17 cellular contexts compared by ENCODE assay signal in genomic region chr6:104698979-104699378, GRCh38.
DNase-seq lines count a peak whose midpoint lies in the region; ATAC-seq and TF ChIP-seq lines count a peak whose summit lies in the region.
"Had no signal": no experiment of that assay in that cellular context is flagged by ENCODE, and none has a peak within 500 bp of the region (broad histone marks: within the 10 kb centered on the region; RNA-seq: fewer than 3 reads in every experiment).

No MANE protein-coding gene starts in this region.

- H3K36me3 ChIP-seq in Panc1 (ENCODE audit: control insufficient read depth, insufficient read depth, low read length) (no peaks in the 10 kb centered on the region), mammary epithelial cell (ENCODE audit: insufficient read depth, low read length) (no peaks in the 10 kb centered on the region), transverse colon (no peaks in the 10 kb centered on the region)
- H3K36me3 ChIP-seq: BLaER1, HAP-1 had no signal

- peaks cover 15% of the 10 kb centered on the region for H3K4me1 Mint-ChIP-seq in progenitor cell of endocrine pancreas (ENCODE audit: low read depth)

- BruUV-seq in Panc1 (replicated peaks; lab: Mats Ljungman, UMichigan) (no TSS peak), mammary epithelial cell (replicated peaks; lab: Mats Ljungman, UMichigan) (no TSS peak)

- in situ Hi-C loops in Panc1 (cut with HindIII; ENCODE audit: low pct_unique_long_range_greater_than_20kb, low sequenced_read_pairs) (no loop called here), mammary epithelial cell (cut with MboI; ENCODE audit: low sequenced_read_pairs in 2 of 2) (no loop called here), transverse colon (cut with MboI; ENCODE audit: low pct_ligation_motif_present in 1 of 4, low pct_unique_long_range_greater_than_20kb in 1 of 4, low sequenced_read_pairs in 3 of 4) (no loop called here)

- H3K4me3 Mint-ChIP-seq in progenitor cell of endocrine pancreas (ENCODE audit: low read depth) = no peak overlapping the region
- H3K4me3 Mint-ChIP-seq: CD8-positive, alpha-beta T cell had no signal

- 60% methylated on average over 1 of the region's 1 CpG for WGBS in mammary epithelial cell (ENCODE audit: low coverage, missing lambda C conversion rate)
- 96 to 100% methylated on average over 1 of the region's 1 CpG for WGBS in transverse colon (ENCODE audit: low coverage in 1 of 2), 2 donors

- H3K27ac ChIP-seq in C4-2B (no peak overlapping the region), Panc1 (ENCODE audit: low read length) (no peak overlapping the region), mammary epithelial cell (ENCODE audit: insufficient read depth, low read depth, low read length) (no peak overlapping the region), transverse colon (no peak overlapping the region)
- H3K27ac ChIP-seq: BLaER1, GM23248, HL-60 had no signal

- TF ChIP-seq POLR2A in transverse colon (IDR thresholded peaks at IDR 0.05) = no peak

- TF ChIP-seq EP300 in transverse colon (IDR thresholded peaks at IDR 0.05; ENCODE audit: low read depth) = no peak

- no peaks in the 10 kb centered on the region for H3K36me3 Mint-ChIP-seq in progenitor cell of endocrine pancreas (ENCODE audit: insufficient read depth)
- H3K36me3 Mint-ChIP-seq: CD8-positive, alpha-beta T cell had no signal

- no peaks in the 10 kb centered on the region for H3K27me3 Mint-ChIP-seq in progenitor cell of endocrine pancreas

- H4K20me1 ChIP-seq in mammary epithelial cell (ENCODE audit: insufficient read depth, low read length) = no peaks in the 10 kb centered on the region
- H4K20me1 ChIP-seq: BLaER1 had no signal

- TF ChIP-seq CTCF in C4-2B (conservative IDR thresholded peaks at IDR 0.05) (peak; percentile 9; the same call in 1 of the 2 replicates), GM12864 (IDR thresholded peaks at IDR 0.05; ENCODE audit: low read depth, low read length, missing control alignments) (peak; percentile 5), Panc1 (IDR thresholded peaks at IDR 0.05) (peak; percentile 5; the same call in 1 of the 2 replicates), progenitor cell of endocrine pancreas (IDR thresholded peaks at IDR 0.05; ENCODE audit: unreplicated experiment) (peak; percentile 7), mammary epithelial cell (conservative IDR thresholded peaks at IDR 0.05 in 1 of 2, IDR thresholded peaks at IDR 0.05 in 1 of 2; ENCODE audit: extremely low read depth in 1 of 2, insufficient read depth in 1 of 2, low read depth in 1 of 2, low read length in 2 of 2) (no peak), transverse colon (IDR thresholded peaks at IDR 0.05) (no peak)

- H3K9me3 Mint-ChIP-seq in progenitor cell of endocrine pancreas (ENCODE audit: low read depth) = no peaks in the 10 kb centered on the region
- H3K9me3 Mint-ChIP-seq: CD8-positive, alpha-beta T cell had no signal

- dilution Hi-C loops in mammary epithelial cell (cut with HindIII; ENCODE audit: low sequenced_read_pairs) = no loop called here

- intact Hi-C loops in Panc1 (cut with micrococcal nuclease; ENCODE audit: unreplicated experiment) (no loop called here), mammary epithelial cell (cut with micrococcal nuclease) (no loop called here), transverse colon (cut with DNase I; ENCODE audit: low total_unique reads) (no loop called here)

- no peak for ATAC-seq in Panc1
- ATAC-seq: CD8-positive, alpha-beta T cell; K562 had no signal

- no peaks in the 10 kb centered on the region for H3K79me2 ChIP-seq in mammary epithelial cell (ENCODE audit: insufficient read depth, low read length)

- H3K27me3 ChIP-seq in Panc1 (ENCODE audit: control insufficient read depth, insufficient read depth, low read length) (no peaks in the 10 kb centered on the region), mammary epithelial cell (ENCODE audit: insufficient read depth, low read length) (no peaks in the 10 kb centered on the region), transverse colon (no peaks in the 10 kb centered on the region)
- H3K27me3 ChIP-seq: BLaER1 had no signal

- no peak overlapping the region for H3K9ac ChIP-seq in mammary epithelial cell (ENCODE audit: insufficient read depth, low read length)
- H3K9ac ChIP-seq: BLaER1, GM23248 had no signal

- DNase-seq in GM12864 (ENCODE audit: low read depth) (no peak), Panc1 (ENCODE audit: low read depth, low spot score) (no peak), progenitor cell of endocrine pancreas (ENCODE audit: low spot score, unreplicated experiment) (no peak), mammary epithelial cell (no peak), DMS 273 (lab: John Stamatoyannopoulos, UW; ENCODE audit: unreplicated experiment) (no peak), transverse colon (no peak)
- DNase-seq: 8988T; Calu3; CD8-positive, alpha-beta T cell; GDM1; GM23248; IMR-90 had no signal

- no peak overlapping the region for H3K4me3 ChIP-seq in GM12864 (ENCODE audit: low read depth, low read length)
- H3K4me3 ChIP-seq in Panc1 (ENCODE audit: low read depth in 2 of 2, low read length in 2 of 2) = no peak overlapping the region
- no peak overlapping the region for H3K4me3 ChIP-seq in mammary epithelial cell (replicated peaks in 1 of 3; ENCODE audit: insufficient read depth in 1 of 3, low read depth in 2 of 3, low read length in 3 of 3)
- H3K4me3 ChIP-seq in transverse colon = no peak overlapping the region
- H3K4me3 ChIP-seq: BLaER1, GM23248, HAP-1, K562 had no signal

- H3K4me1 ChIP-seq in Panc1 (ENCODE audit: control insufficient read depth, insufficient read depth, low read length) (no peaks in the 10 kb centered on the region), mammary epithelial cell (ENCODE audit: insufficient read depth, low read length) (no peaks in the 10 kb centered on the region), transverse colon (no peaks in the 10 kb centered on the region)

- no peak overlapping the region for H3K27ac Mint-ChIP-seq in progenitor cell of endocrine pancreas
- H3K27ac Mint-ChIP-seq: CD8-positive, alpha-beta T cell had no signal

- POLR2A ChIA-PET in Panc1 (lab: Charles Lee) = no interaction called here

- H3K4me2 ChIP-seq in mammary epithelial cell (ENCODE audit: insufficient read depth, low read depth, low read length) = no peak overlapping the region
- H3K4me2 ChIP-seq: BLaER1 had no signal

- no peak overlapping the region for H2AFZ ChIP-seq in mammary epithelial cell (ENCODE audit: low read depth, low read length)
- H2AFZ ChIP-seq: GM23248 had no signal

- H3K9me3 ChIP-seq in Panc1 (ENCODE audit: control insufficient read depth, insufficient read depth, low read depth, low read length) = no peaks in the 10 kb centered on the region
- no peaks in the 10 kb centered on the region for H3K9me3 ChIP-seq in mammary epithelial cell (replicated peaks; ENCODE audit: insufficient read depth, low read length)
- no peaks in the 10 kb centered on the region for H3K9me3 ChIP-seq in transverse colon
- H3K9me3 ChIP-seq: BLaER1, HAP-1 had no signal

- CTCF ChIA-PET in Panc1 (lab: Charles Lee) (no interaction called here), mammary epithelial cell (lab: Charles Lee; ENCODE audit: low non-redundant PET) (no interaction called here)

Comparison
In these comparisons a context has a peak if more than half of its experiments do, and no peak if none do; other contexts are left out.
1. CTCF ChIP-seq: peak in C4-2B (single experiment), GM12864 (single experiment), Panc1 (single experiment) and progenitor cell of endocrine pancreas (single experiment); none in mammary epithelial cell (0 of 2) and transverse colon (0 of 5).